ENCODE assay signal across 13 cellular contexts in genomic region chr2:164967781-164968228, GRCh38. TPM values are rescaled to one million over a fixed set of nuclear protein-coding genes. Genes with fewer than 3 reads are reported as not detected.
DNase-seq lines count a peak whose midpoint lies in the region; ATAC-seq and TF ChIP-seq lines count a peak whose summit lies in the region.
"Had no signal": no experiment of that assay in that cellular context is flagged by ENCODE, and none has a peak within 500 bp of the region (broad histone marks: within the 10 kb centered on the region; RNA-seq: fewer than 3 reads in every experiment).

No MANE protein-coding gene starts in this region.

- H3K79me1 ChIP-seq in IMR-90 (ENCODE audit: low read depth in 1 of 2, low read length in 2 of 2): no peaks in the 10 kb centered on the region

- peaks cover 8% of the 10 kb centered on the region; the same call in 1 of the 2 replicates for H3K4me1 ChIP-seq in IMR-90 (ENCODE audit: control insufficient read depth, insufficient read depth, low read length)
- no peaks in the 10 kb centered on the region for H3K4me1 ChIP-seq in lower lobe of right lung
- H3K4me1 ChIP-seq: BE2C had no signal

- no peaks in the 10 kb centered on the region for H3K27me3 Mint-ChIP-seq in chondrocyte (ENCODE audit: low read depth)
- peaks cover 1% of the 10 kb centered on the region for H3K27me3 Mint-ChIP-seq in glutamatergic neuron (ENCODE audit: unreplicated experiment)

- peak; percentile 93 for ATAC-seq in IMR-90 (ENCODE audit: low read depth)
- peak; percentile 89 to 95 for ATAC-seq in lower lobe of right lung

- no peaks in the 10 kb centered on the region; the same call in 1 of the 2 replicates for H3K9me1 ChIP-seq in IMR-90 (ENCODE audit: insufficient read depth, low read length)

- H3K36me3 ChIP-seq in IMR-90 (ENCODE audit: control insufficient read depth, insufficient read depth, low read length) (no peaks in the 10 kb centered on the region), lower lobe of right lung (no peaks in the 10 kb centered on the region)
- H3K36me3 ChIP-seq: BE2C, cardiac muscle cell had no signal

- H2BK5ac ChIP-seq in IMR-90 (ENCODE audit: low read depth, low read length, poor library complexity, severe bottlenecking): peak overlapping the region; percentile 77

- H3K4me3 Mint-ChIP-seq in chondrocyte (ENCODE audit: unreplicated experiment): no peak overlapping the region
- H3K4me3 Mint-ChIP-seq in glutamatergic neuron (ENCODE audit: unreplicated experiment): no peak overlapping the region

- H4K20me1 ChIP-seq in IMR-90 (ENCODE audit: insufficient read depth, low read length): no peaks in the 10 kb centered on the region

- H3K9me3 Mint-ChIP-seq in chondrocyte (ENCODE audit: low read depth) (peaks cover 11% of the 10 kb centered on the region), glutamatergic neuron (ENCODE audit: unreplicated experiment) (no peaks in the 10 kb centered on the region)

- peak overlapping the region; percentile 74 for H2BK120ac ChIP-seq in IMR-90 (ENCODE audit: low read depth, low read length)

- WGBS in IMR-90 (ENCODE audit: extremely low coverage in 2 of 2, insufficient read length in 1 of 2), 2 experiments: 70% methylated on average over 2 of the region's 2 CpGs; no CpG with 5 or more reads in 1 of the 2 experiments

- H3K9me3 ChIP-seq in AG04450 (ENCODE audit: control insufficient read depth, insufficient read depth, low read length): peaks cover 7% of the 10 kb centered on the region; the same call in 1 of the 2 replicates
- peaks cover 3% of the 10 kb centered on the region; the same call in 1 of the 2 replicates for H3K9me3 ChIP-seq in IMR-90 (ENCODE audit: control insufficient read depth, insufficient read depth, low read length)
- no peaks in the 10 kb centered on the region for H3K9me3 ChIP-seq in lower lobe of right lung
- H3K9me3 ChIP-seq: BE2C had no signal

- intact Hi-C loops in IMR-90 (cut with micrococcal nuclease) (no loop called here), lower lobe of right lung (cut with DNase I) (no loop called here)

- peak overlapping the region; percentile 49; the same call in 1 of the 2 replicates for H4K91ac ChIP-seq in IMR-90 (ENCODE audit: insufficient read depth, low read depth, low read length)

- TF ChIP-seq POLR2A in IMR-90 (IDR thresholded peaks at IDR 0.05; ENCODE audit: low read depth, low read length): no peak

- BruUV-seq in IMR-90 (replicated peaks; lab: Mats Ljungman, UMichigan): no TSS peak

- TF ChIP-seq CTCF in AG04450 (IDR thresholded peaks at IDR 0.05; ENCODE audit: low read depth, low read length) (no peak), IMR-90 (conservative IDR thresholded peaks at IDR 0.05; ENCODE audit: low read depth, low read length) (no peak), chondrocyte (IDR thresholded peaks at IDR 0.05) (no peak), lower lobe of right lung (IDR thresholded peaks at IDR 0.05) (no peak), glutamatergic neuron (IDR thresholded peaks at IDR 0.05; ENCODE audit: partially characterized antibody, unreplicated experiment) (no peak)

- no peak overlapping the region for H3K4me2 ChIP-seq in IMR-90 (ENCODE audit: low read depth, low read length)

- peak overlapping the region in 1 of 2 experiments; percentile 42; a peak in 1 of 4 replicates for H4K8ac ChIP-seq in IMR-90 (ENCODE audit: low read depth in 2 of 2, low read length in 2 of 2)

- H3K23ac ChIP-seq in IMR-90 (ENCODE audit: low read depth, low read length): peak overlapping the region; percentile 67

- no peaks in the 10 kb centered on the region for H3K27me3 ChIP-seq in AG04450 (ENCODE audit: control insufficient read depth, insufficient read depth, low read length)
- no peaks in the 10 kb centered on the region for H3K27me3 ChIP-seq in IMR-90 (ENCODE audit: control insufficient read depth, insufficient read depth, low read length)
- no peaks in the 10 kb centered on the region for H3K27me3 ChIP-seq in lower lobe of right lung (ENCODE audit: low read depth)
- H3K27me3 ChIP-seq: BE2C, cardiac muscle cell had no signal

- H3K4me1 Mint-ChIP-seq in chondrocyte (ENCODE audit: low read depth) (peaks cover 58% of the 10 kb centered on the region), glutamatergic neuron (ENCODE audit: low read depth, unreplicated experiment) (no peaks in the 10 kb centered on the region)

- H3K27ac Mint-ChIP-seq in chondrocyte (ENCODE audit: unreplicated experiment) (peak overlapping the region; percentile 72), glutamatergic neuron (ENCODE audit: unreplicated experiment) (no peak overlapping the region)

- H4K5ac ChIP-seq in IMR-90 (ENCODE audit: low read depth, low read length): peak overlapping the region; percentile 15; the same call in 1 of the 2 replicates

- CTCF ChIA-PET in AG04450 (lab: Charles Lee) (interaction anchor here (0.9 to 2.2 kb wide), 6 partner anchors 13 to 236 kb away, joined by 3 to 7 read pairs (median 4); partner anchors contain the start of genes COBLL1, SCN3A and SLC38A11), IMR-90 (lab: Yijun Ruan, JAX) (interaction anchor here (0.6 to 0.7 kb wide), 2 partner anchors 13 to 146 kb away, joined by 3 read pairs; no protein-coding TSS in a partner anchor)

- H3K27ac ChIP-seq in AG04450 (ENCODE audit: low read depth, low read length) (peak overlapping the region; percentile 22), IMR-90 (ENCODE audit: insufficient read depth, low read length) (no peak overlapping the region), lower lobe of right lung (no peak overlapping the region)
- H3K27ac ChIP-seq: cardiac muscle cell had no signal

- no peak for TF ChIP-seq RAD21 in IMR-90 (IDR thresholded peaks at IDR 0.05; ENCODE audit: low read length)

- peak overlapping the region; percentile 82; the same call in 1 of the 3 replicates for H2BK15ac ChIP-seq in IMR-90 (ENCODE audit: low read depth, low read length)

- in situ Hi-C loops in IMR-90 (cut with MboI; ENCODE audit: low sequenced_read_pairs): no loop called here

- peak overlapping the region; percentile 80 for H2BK20ac ChIP-seq in IMR-90 (ENCODE audit: low read depth, low read length)

- H3K14ac ChIP-seq in IMR-90 (replicated peaks; ENCODE audit: low read depth, low read length): no peak overlapping the region

- no peak overlapping the region for H3K9ac ChIP-seq in IMR-90 (ENCODE audit: low read depth, low read length)

- no peak overlapping the region for H2AFZ ChIP-seq in IMR-90 (replicated peaks; ENCODE audit: low read length, poor library complexity)

- H3K4me3 ChIP-seq in AG04450 (ENCODE audit: low read depth, low read length) (no peak overlapping the region), IMR-90 (ENCODE audit: insufficient read depth, low read depth, low read length) (no peak overlapping the region), lower lobe of right lung (no peak overlapping the region)
- H3K4me3 ChIP-seq: cardiac muscle cell had no signal

- DNase-seq in AG04450 (ENCODE audit: low read depth, low spot score) (peak; percentile 91), IMR-90 (peak; percentile 99), chondrocyte (ENCODE audit: low spot score) (no peak), lower lobe of right lung (no peak), UCSD-AML1 (lab: John Stamatoyannopoulos, UW; ENCODE audit: unreplicated experiment) (no peak), glutamatergic neuron (no peak), NCI-H69 (lab: John Stamatoyannopoulos, UW) (no peak), amniotic stem cell (lab: John Stamatoyannopoulos, UW) (no peak)
- DNase-seq: BE2C, left cardiac atrium, NCI-H146, SHP77 had no signal

- H2AK5ac ChIP-seq in IMR-90 (ENCODE audit: low read depth, low read length): peak overlapping the region; percentile 64; the same call in 1 of the 2 replicates

- H3K4ac ChIP-seq in IMR-90 (ENCODE audit: low read depth, low read length): peak overlapping the region; percentile 77; the same call in 1 of the 2 replicates

- no peak overlapping the region for H3K56ac ChIP-seq in IMR-90 (ENCODE audit: extremely low read depth, insufficient read depth, low read length)

- H3K18ac ChIP-seq in IMR-90 (ENCODE audit: low read depth, low read length): peak overlapping the region; percentile 93; the same call in 1 of the 2 replicates

- H2AK9ac ChIP-seq in IMR-90 (replicated peaks; ENCODE audit: low read depth, low read length, poor library complexity): no peak overlapping the region

- dilution Hi-C loops in IMR-90 (cut with HindIII; ENCODE audit: low sequenced_read_pairs, unreplicated experiment): no loop called here

- POLR2A ChIA-PET in AG04450 (lab: Yijun Ruan, JAX): interaction anchor here (0.6 to 1.2 kb wide), 5 partner anchors 13 to 126 kb away, joined by 3 to 4 read pairs (median 3); partner anchors contain the start of gene COBLL1
- POLR2A ChIA-PET in IMR-90 (lab: Charles Lee; ENCODE audit: unreplicated experiment): no interaction called here

- H3K36me3 Mint-ChIP-seq in chondrocyte (ENCODE audit: low read depth): peaks cover 2% of the 10 kb centered on the region
- no peaks in the 10 kb centered on the region for H3K36me3 Mint-ChIP-seq in glutamatergic neuron (ENCODE audit: unreplicated experiment)

TF ChIP-seq in IMR-90, 13 proteins besides CTCF, POLR2A, EP300 and RAD21:
- TF ChIP-seq USF2 (IDR thresholded peaks at IDR 0.05; ENCODE audit: low read depth, low read length) (no peak), CEBPB (IDR thresholded peaks at IDR 0.05; ENCODE audit: low read depth, low read length) (no peak), NFE2L2 (IDR thresholded peaks at IDR 0.05; ENCODE audit: low read depth, low read length) (no peak), MAFK (IDR thresholded peaks at IDR 0.05; ENCODE audit: low read depth, low read length) (no peak), RFX5 (IDR thresholded peaks at IDR 0.05; ENCODE audit: low read depth, low read length) (peak; percentile 72; the same call in 1 of the 2 replicates), RCOR1 (IDR thresholded peaks at IDR 0.05; ENCODE audit: insufficient replicate concordance, low read length) (no peak), SMC3 (IDR thresholded peaks at IDR 0.05; ENCODE audit: low read depth, low read length) (no peak)
TF ChIP-seq in IMR-90: peak in this region for 1.

RNA-seq across cellular contexts. Expression of gene SLC38A11, which starts 12.5 kb away (rescaled TPM):
- 0.16 and 0.52 TPM in 2 replicates for polyA plus RNA-seq in AG04450 (2011; rRNA removed)
- polyA minus RNA-seq in AG04450 (2011; rRNA and poly(A)+ RNA removed): not detected in 2 replicates
- total RNA-seq in IMR-90 (2012; rRNA removed): under 0.01 and 0.18 TPM in 2 replicates
- 0.07 and 0.21 TPM in 2 replicates for polyA plus RNA-seq in IMR-90 (2012; rRNA removed)
- polyA plus RNA-seq in IMR-90 (2012; cell fraction: cytosol; rRNA removed): 0.02 TPM in 1 of 2 replicates, not detected in the other
- polyA plus RNA-seq in IMR-90 (2012; cell fraction: nucleus; rRNA removed; ENCODE audit: low replicate concordance): 0.09 and 1.0 TPM in 2 replicates
- 0.12 to 0.36 TPM (median 0.18 TPM) in 3 replicates for total RNA-seq in chondrocyte
- total RNA-seq in lower lobe of right lung: 0.44 TPM
- not detected for total RNA-seq in glutamatergic neuron (ENCODE audit: unreplicated experiment)
- total RNA-seq: cardiac muscle cell had no signal
- polyA plus RNA-seq: cardiac muscle cell had no signal

Comparison
In these comparisons a context has a peak if more than half of its experiments do, and no peak if none do; other contexts are left out.
1. DNase-seq: peak in AG04450 (single experiment) and IMR-90 (single experiment); none in chondrocyte (single experiment), lower lobe of right lung (single experiment), UCSD-AML1 (single experiment), glutamatergic neuron (single experiment), NCI-H69 (single experiment) and amniotic stem cell (single experiment).